In genomic region chr16:86946396-86946795, GRCh38 we compare ENCODE assay signal across 17 cellular contexts.
DNase-seq lines count a peak whose midpoint lies in the region; ATAC-seq and TF ChIP-seq lines count a peak whose summit lies in the region.
"Had no signal": no experiment of that assay in that cellular context is flagged by ENCODE, and none has a peak within 500 bp of the region (broad histone marks: within the 10 kb centered on the region; RNA-seq: fewer than 3 reads in every experiment).

No MANE protein-coding gene starts in this region.

- POLR2A ChIA-PET in activated CD4-positive, alpha-beta T cell treated with anti-CD3 and anti-CD28 coated beads, Interleukin-2, amount 10 ng/mL, durations not matched to agents 7 days and 5 days (lab: Charles Lee): no interaction called here

- H3K9ac ChIP-seq in neuronal stem cell (ENCODE audit: low read depth, low read length, poor library complexity): no peak overlapping the region
- H3K9ac ChIP-seq: BLaER1 treated with 17β-estradiol and CSF1 and Interleukin-3, amounts not matched to agents 10 nM and 100 nM had no signal

- no peaks in the 10 kb centered on the region for H3K27me3 Mint-ChIP-seq in activated T-helper 2 cell treated with anti-CD3 and anti-CD28 coated beads, Interferon-gamma antibody, Interleukin-2, Interleukin-4, amounts not matched to agents 10 μg/mL and 5 μg/mL and 100 μg/mL, durations not matched to agents 14 hours and 24 hours and 36 hours (ENCODE audit: low read depth)
- no peaks in the 10 kb centered on the region for H3K27me3 Mint-ChIP-seq in activated CD4-positive, alpha-beta T cell treated with anti-CD3 and anti-CD28 coated beads, Interleukin-2, amount 10 ng/mL, durations not matched to agents 7 days and 5 days
- H3K27me3 Mint-ChIP-seq: activated CD4-positive, alpha-beta memory T cell treated with anti-CD3 and anti-CD28 coated beads, Interleukin-2, amount 10 ng/mL, durations not matched to agents 7 days and 5 days had no signal

- H3K23ac ChIP-seq in neuronal stem cell (ENCODE audit: low read depth, low read length, poor library complexity): no peak overlapping the region

- H3K27ac Mint-ChIP-seq in activated T-helper 2 cell treated with anti-CD3 and anti-CD28 coated beads, Interferon-gamma antibody, Interleukin-2, Interleukin-4, amounts not matched to agents 10 μg/mL and 5 μg/mL and 100 μg/mL, durations not matched to agents 14 hours and 24 hours and 36 hours: no peak overlapping the region
- H3K27ac Mint-ChIP-seq in activated CD4-positive, alpha-beta T cell treated with anti-CD3 and anti-CD28 coated beads, Interleukin-2, amount 10 ng/mL, durations not matched to agents 7 days and 5 days: no peak overlapping the region
- H3K27ac Mint-ChIP-seq: activated CD4-positive, alpha-beta memory T cell treated with anti-CD3 and anti-CD28 coated beads, Interleukin-2, amount 10 ng/mL, durations not matched to agents 7 days and 5 days had no signal

- no peaks in the 10 kb centered on the region for H3K36me3 Mint-ChIP-seq in activated T-helper 2 cell treated with anti-CD3 and anti-CD28 coated beads, Interferon-gamma antibody, Interleukin-2, Interleukin-4, amounts not matched to agents 10 μg/mL and 5 μg/mL and 100 μg/mL, durations not matched to agents 14 hours and 24 hours and 36 hours (ENCODE audit: low read depth)
- H3K36me3 Mint-ChIP-seq in activated CD4-positive, alpha-beta T cell treated with anti-CD3 and anti-CD28 coated beads, Interleukin-2, amount 10 ng/mL, durations not matched to agents 7 days and 5 days (ENCODE audit: low read depth): no peaks in the 10 kb centered on the region

- H3K79me1 ChIP-seq in neuronal stem cell (ENCODE audit: low read depth, low read length): no peaks in the 10 kb centered on the region

- intact Hi-C loops in activated T-helper 2 cell treated with anti-CD3 and anti-CD28 coated beads, Interferon-gamma antibody, Interleukin-2, Interleukin-4, amounts not matched to agents 10 μg/mL and 5 μg/mL and 100 μg/mL, durations not matched to agents 14 hours and 24 hours and 36 hours (cut with micrococcal nuclease): no loop called here

- peak; percentile 28 for DNase-seq in AG10803 (ENCODE audit: low read depth)
- DNase-seq in LHCN-M2 (ENCODE audit: low read depth): peak; percentile 71
- DNase-seq in dermis blood vessel endothelial cell: peak; percentile 55
- no peak for DNase-seq in neuronal stem cell (ENCODE audit: low spot score)
- no peak for DNase-seq in activated T-helper 2 cell treated with anti-CD3 and anti-CD28 coated beads, Interferon-gamma antibody, Interleukin-2, Interleukin-4, amounts not matched to agents 10 μg/mL and 5 μg/mL and 100 μg/mL, durations not matched to agents 14 hours and 24 hours and 36 hours (ENCODE audit: low spot score)
- DNase-seq in activated CD4-positive, alpha-beta T cell treated with anti-CD3 and anti-CD28 coated beads, Interleukin-2, amount 10 ng/mL, durations not matched to agents 7 days and 5 days: no peak
- no peak for DNase-seq in left lobe of liver (ENCODE audit: low spot score)
- DNase-seq: activated CD4-positive, alpha-beta memory T cell treated with anti-CD3 and anti-CD28 coated beads, Interleukin-2, amount 10 ng/mL, durations not matched to agents 7 days and 5 days; DMS79 treated with DMSO at 0.1 percent for 48 hours; foreskin keratinocyte; KG1; NCI-H1694; NCI-H69 had no signal

- H3K14ac ChIP-seq in neuronal stem cell (ENCODE audit: low read length): no peak overlapping the region

- H3K9me3 Mint-ChIP-seq in activated T-helper 2 cell treated with anti-CD3 and anti-CD28 coated beads, Interferon-gamma antibody, Interleukin-2, Interleukin-4, amounts not matched to agents 10 μg/mL and 5 μg/mL and 100 μg/mL, durations not matched to agents 14 hours and 24 hours and 36 hours: no peaks in the 10 kb centered on the region
- no peaks in the 10 kb centered on the region for H3K9me3 Mint-ChIP-seq in activated CD4-positive, alpha-beta T cell treated with anti-CD3 and anti-CD28 coated beads, Interleukin-2, amount 10 ng/mL, durations not matched to agents 7 days and 5 days
- H3K9me3 Mint-ChIP-seq: activated CD4-positive, alpha-beta memory T cell treated with anti-CD3 and anti-CD28 coated beads, Interleukin-2, amount 10 ng/mL, durations not matched to agents 7 days and 5 days had no signal

- H4K91ac ChIP-seq in neuronal stem cell (ENCODE audit: low read depth, low read length, poor library complexity): no peak overlapping the region

- no peak overlapping the region for H2AK5ac ChIP-seq in neuronal stem cell (ENCODE audit: low read depth, low read length)

- H3K4me3 Mint-ChIP-seq in activated T-helper 2 cell treated with anti-CD3 and anti-CD28 coated beads, Interferon-gamma antibody, Interleukin-2, Interleukin-4, amounts not matched to agents 10 μg/mL and 5 μg/mL and 100 μg/mL, durations not matched to agents 14 hours and 24 hours and 36 hours (ENCODE audit: low read depth): no peak overlapping the region
- no peak overlapping the region for H3K4me3 Mint-ChIP-seq in activated CD4-positive, alpha-beta T cell treated with anti-CD3 and anti-CD28 coated beads, Interleukin-2, amount 10 ng/mL, durations not matched to agents 7 days and 5 days
- H3K4me3 Mint-ChIP-seq: activated CD4-positive, alpha-beta memory T cell treated with anti-CD3 and anti-CD28 coated beads, Interleukin-2, amount 10 ng/mL, durations not matched to agents 7 days and 5 days had no signal

- CTCF ChIA-PET in activated CD4-positive, alpha-beta T cell treated with anti-CD3 and anti-CD28 coated beads, Interleukin-2, amount 10 ng/mL, durations not matched to agents 7 days and 5 days (lab: Charles Lee): no interaction called here

- no peak overlapping the region for H4K8ac ChIP-seq in neuronal stem cell (ENCODE audit: low read depth, low read length)

- H3K36me3 ChIP-seq in neuronal stem cell (replicated peaks in 1 of 2; ENCODE audit: control insufficient read depth in 2 of 2, insufficient read depth in 2 of 2, low read length in 2 of 2): no peaks in the 10 kb centered on the region
- H3K36me3 ChIP-seq: BLaER1 treated with 17β-estradiol and CSF1 and Interleukin-3, amounts not matched to agents 10 nM and 100 nM; prostate gland had no signal

- WGBS in neuronal stem cell (ENCODE audit: extremely low coverage in 2 of 2, insufficient read length in 2 of 2, insufficient replicate concordance in 1 of 2), 2 donors: no CpG with 5 or more reads among the region's 7 CpGs

- H3K18ac ChIP-seq in neuronal stem cell (ENCODE audit: low read length): no peak overlapping the region

- no peaks in the 10 kb centered on the region for H3K4me1 Mint-ChIP-seq in activated T-helper 2 cell treated with anti-CD3 and anti-CD28 coated beads, Interferon-gamma antibody, Interleukin-2, Interleukin-4, amounts not matched to agents 10 μg/mL and 5 μg/mL and 100 μg/mL, durations not matched to agents 14 hours and 24 hours and 36 hours (ENCODE audit: low read depth)
- H3K4me1 Mint-ChIP-seq in activated CD4-positive, alpha-beta T cell treated with anti-CD3 and anti-CD28 coated beads, Interleukin-2, amount 10 ng/mL, durations not matched to agents 7 days and 5 days: no peaks in the 10 kb centered on the region
- H3K4me1 Mint-ChIP-seq: activated CD4-positive, alpha-beta memory T cell treated with anti-CD3 and anti-CD28 coated beads, Interleukin-2, amount 10 ng/mL, durations not matched to agents 7 days and 5 days had no signal

- H2BK120ac ChIP-seq in neuronal stem cell (ENCODE audit: low read depth, low read length): no peak overlapping the region

- H3K4ac ChIP-seq in neuronal stem cell (ENCODE audit: low read length): no peak overlapping the region

- no peak overlapping the region for H2BK15ac ChIP-seq in neuronal stem cell (ENCODE audit: low read length)

- peaks cover 0 to 2% (median 0%) of the 10 kb centered on the region in 3 experiments for H3K27me3 ChIP-seq in neuronal stem cell (ENCODE audit: control insufficient read depth in 3 of 3, insufficient read depth in 3 of 3, low read depth in 1 of 3, low read length in 3 of 3)
- H3K27me3 ChIP-seq: BLaER1 treated with 17β-estradiol and CSF1 and Interleukin-3, amounts not matched to agents 10 nM and 100 nM; foreskin keratinocyte had no signal

- H2BK12ac ChIP-seq in neuronal stem cell (ENCODE audit: low read length): no peak overlapping the region

- H3K4me1 ChIP-seq in neuronal stem cell (ENCODE audit: control insufficient read depth in 2 of 2, insufficient read depth in 1 of 2, low read depth in 1 of 2, low read length in 2 of 2): peaks cover 0 to 13% of the 10 kb centered on the region in 2 donors
- H3K4me1 ChIP-seq: foreskin keratinocyte, prostate gland had no signal

- H2AFZ ChIP-seq in neuronal stem cell (ENCODE audit: low read length): no peak overlapping the region

- H3K4me3 ChIP-seq in AG10803 (ENCODE audit: low read length) (no peak overlapping the region), neuronal stem cell (ENCODE audit: low read length in 2 of 2) (no peak overlapping the region)
- H3K4me3 ChIP-seq: BLaER1 treated with 17β-estradiol and CSF1 and Interleukin-3, amounts not matched to agents 10 nM and 100 nM; GM12878; prostate gland had no signal

- H2BK5ac ChIP-seq in neuronal stem cell (ENCODE audit: low read length): no peak overlapping the region

- H3K27ac ChIP-seq in neuronal stem cell (replicated peaks; ENCODE audit: low read length): no peak overlapping the region
- H3K27ac ChIP-seq: BLaER1 treated with 17β-estradiol and CSF1 and Interleukin-3, amounts not matched to agents 10 nM and 100 nM; foreskin keratinocyte; prostate gland had no signal

- H3K4me2 ChIP-seq in neuronal stem cell (ENCODE audit: insufficient read depth, low read length, poor library complexity, severe bottlenecking): peak overlapping the region; percentile 12
- H3K4me2 ChIP-seq: BLaER1 treated with 17β-estradiol and CSF1 and Interleukin-3, amounts not matched to agents 10 nM and 100 nM had no signal

- ATAC-seq in left lobe of liver (no peak), GM19328 (IDR thresholded peaks at IDR 0.05; ENCODE audit: unreplicated experiment) (no peak)
- ATAC-seq: foreskin keratinocyte, GM12878 had no signal

- no peak for TF ChIP-seq CTCF in AG10803 (conservative IDR thresholded peaks at IDR 0.05; ENCODE audit: low read length)

- no peaks in the 10 kb centered on the region for H3K9me3 ChIP-seq in neuronal stem cell (replicated peaks in 1 of 2; ENCODE audit: control insufficient read depth in 2 of 2, insufficient read depth in 1 of 2, low read depth in 1 of 2, low read length in 2 of 2)
- H3K9me3 ChIP-seq: BLaER1 treated with 17β-estradiol and CSF1 and Interleukin-3, amounts not matched to agents 10 nM and 100 nM; prostate gland had no signal

Comparison
In these comparisons a context has a peak if more than half of its experiments do, and no peak if none do; other contexts are left out.
1. DNase-seq: peak in AG10803 (single experiment), LHCN-M2 (single experiment) and dermis blood vessel endothelial cell (single experiment); none in neuronal stem cell (single experiment), activated T-helper 2 cell treated with anti-CD3 and anti-CD28 coated beads, Interferon-gamma antibody, Interleukin-2, Interleukin-4, amounts not matched to agents 10 μg/mL and 5 μg/mL and 100 μg/mL, durations not matched to agents 14 hours and 24 hours and 36 hours (single experiment), activated CD4-positive, alpha-beta T cell treated with anti-CD3 and anti-CD28 coated beads, Interleukin-2, amount 10 ng/mL, durations not matched to agents 7 days and 5 days (single experiment) and left lobe of liver (single experiment).